ENCODE assay signal across 9 cellular contexts in the genomic region with DNA sequence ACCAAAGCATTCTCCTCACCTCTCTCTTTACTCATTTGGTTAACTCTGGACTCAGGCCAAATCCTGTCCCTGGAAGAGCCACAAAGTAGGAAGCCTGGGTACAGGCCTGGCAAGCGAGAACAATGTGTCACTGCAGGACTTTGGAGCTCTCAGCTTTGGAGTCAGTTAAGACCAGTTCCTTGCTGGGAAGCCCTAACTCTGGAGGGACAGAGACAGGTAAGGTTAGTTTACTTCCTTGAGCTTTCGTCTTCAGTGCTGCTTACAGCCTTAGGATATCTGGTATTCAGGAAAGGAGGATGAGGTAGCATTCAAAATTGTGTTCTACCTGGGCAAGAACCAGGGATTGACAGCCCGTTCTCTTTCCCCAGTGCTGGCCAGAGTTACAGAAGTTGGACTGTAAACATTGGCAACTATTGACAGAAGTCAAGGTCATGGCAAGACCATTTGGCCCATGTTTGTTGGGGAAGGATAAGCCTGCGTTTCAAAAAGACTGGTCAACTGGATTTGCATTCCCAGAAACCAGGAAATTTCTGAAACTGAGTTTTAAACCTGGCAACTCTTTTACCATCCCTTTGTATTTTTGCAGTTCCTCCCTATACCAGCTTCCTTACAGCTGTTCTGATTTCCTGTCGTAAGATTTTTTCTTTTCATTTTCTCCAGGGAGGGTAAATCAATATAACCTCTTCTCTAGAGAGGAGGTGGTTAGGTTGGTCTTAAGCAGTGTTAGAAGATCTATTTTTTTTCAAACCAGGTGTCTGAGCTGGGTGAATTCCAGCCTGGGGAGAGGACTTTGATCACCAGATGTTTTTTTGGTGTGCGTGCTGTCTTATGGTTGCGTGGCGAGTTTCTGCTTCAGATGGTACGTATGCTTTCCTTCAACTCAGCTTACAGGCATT. TPM values are rescaled to one million over a fixed set of nuclear protein-coding genes. Genes with fewer than 3 reads are reported as not detected.
A peak's percentile ranks its signal among the peaks of the same experiment; 100 is the strongest.
DNase-seq lines count a peak whose midpoint lies in the region; ATAC-seq, FAIRE-seq and TF ChIP-seq lines count a peak whose summit lies in the region.
"Had no signal": no experiment of that assay in that cellular context is flagged by ENCODE, and none has a peak within 500 bp of the region (broad histone marks: within the 10 kb centered on the region; RNA-seq: fewer than 3 reads in every experiment).

A gene with protein sequence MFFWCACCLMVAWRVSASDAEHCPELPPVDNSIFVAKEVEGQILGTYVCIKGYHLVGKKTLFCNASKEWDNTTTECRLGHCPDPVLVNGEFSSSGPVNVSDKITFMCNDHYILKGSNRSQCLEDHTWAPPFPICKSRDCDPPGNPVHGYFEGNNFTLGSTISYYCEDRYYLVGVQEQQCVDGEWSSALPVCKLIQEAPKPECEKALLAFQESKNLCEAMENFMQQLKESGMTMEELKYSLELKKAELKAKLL (plus strand): TSS at position 130 of the 896 bp plus-strand sequence. CDS start 672 bp downstream, at position 802.

- CTCF ChIA-PET in K562 (lab: Yijun Ruan, JAX; ENCODE audit: low intra/inter-chr PET ratio) = interaction anchor here (0.6 kb wide), 1 partner anchor 363 kb away, joined by 3 read pairs; no protein-coding TSS in a partner anchor

- peak within 1 kb of the TSS in 1 of 2 donors; percentile 13 for H3K27ac Mint-ChIP-seq in natural killer cell treated with Interleukin-12 subunit alpha and Interleukin-12 subunit beta and Interleukin-15 and Interleukin-18, amount 100 ng/mL, for 72 hours

- H3K9me3 ChIP-seq in KOPT-K1 (ENCODE audit: insufficient read depth, low read length, poor library complexity, severe bottlenecking) = no peaks in the 10 kb centered on the region
- no peaks in the 10 kb centered on the region for H3K9me3 ChIP-seq in K562 (replicated peaks; ENCODE audit: control insufficient read depth, insufficient read depth, low read depth, low read length)

- H3K27ac ChIP-seq in KOPT-K1 (ENCODE audit: low read depth, low read length, poor library complexity, severe bottlenecking) (peak within 1 kb of the TSS; percentile 30), K562 (ENCODE audit: extremely low read depth, low read depth, low read length) (no peak within 1 kb of the TSS)

- no peaks in the 10 kb centered on the region for H3K79me2 ChIP-seq in K562 (ENCODE audit: control insufficient read depth, insufficient read depth, low read length)

- peak within 1 kb of the TSS; percentile 54 for H2AFZ ChIP-seq in K562 (ENCODE audit: low read depth, low read length)

- no TSS peak for BruUV-seq in K562 (replicated peaks; lab: Mats Ljungman, UMichigan)

- no peaks in the 10 kb centered on the region for H3K36me3 ChIP-seq in KOPT-K1 (ENCODE audit: insufficient read depth, low read length)
- no peaks in the 10 kb centered on the region for H3K36me3 ChIP-seq in K562 (ENCODE audit: control insufficient read depth, insufficient read depth, low read length)

- H3K9me1 ChIP-seq in K562 (ENCODE audit: control insufficient read depth, insufficient read depth, low read length) = no peaks in the 10 kb centered on the region

- FAIRE-seq in K562 (lab: Jason Lieb, UNC) = no peak
- FAIRE-seq: endothelial cell of umbilical vein had no signal

- H3K4me3 Mint-ChIP-seq in natural killer cell treated with Interleukin-12 subunit alpha and Interleukin-12 subunit beta and Interleukin-15 and Interleukin-18, amount 100 ng/mL, for 72 hours = peak within 1 kb of the TSS; percentile 28

- TF ChIP-seq POLR2A in K562 (conservative IDR thresholded peaks at IDR 0.05) = no peak

- no peak for TF ChIP-seq EP300 in K562 (IDR thresholded peaks at IDR 0.05; ENCODE audit: low read length)

- peaks cover 0 to 13% of the 10 kb centered on the region in 2 experiments; a peak in 4 of 5 replicates for H3K4me1 ChIP-seq in K562 (replicated peaks in 1 of 2; ENCODE audit: control insufficient read depth in 2 of 2, insufficient read depth in 2 of 2, low read length in 2 of 2)

- TF ChIP-seq CTCF in K562 (IDR thresholded peaks at IDR 0.05 in 2 of 3, conservative IDR thresholded peaks at IDR 0.05 in 1 of 3; ENCODE audit: insufficient read depth in 2 of 3, low read depth in 1 of 3, low read length in 3 of 3) = no peak

- DNase-seq in K562 (ENCODE audit: extremely low read depth in 1 of 4, low spot score in 3 of 4) (no peak), COR-L47 (lab: John Stamatoyannopoulos, UW) (no peak), COLO829 (ENCODE audit: low spot score) (no peak), NCI-H187 (lab: John Stamatoyannopoulos, UW) (no peak)
- DNase-seq in natural killer cell treated with Interleukin-12 subunit alpha and Interleukin-12 subunit beta and Interleukin-15 and Interleukin-18, amount 100 ng/mL, for 72 hours (ENCODE audit: low spot score) = no peak

- H3K27me3 ChIP-seq in K562 (ENCODE audit: control insufficient read depth in 2 of 2, insufficient read depth in 2 of 2, low read length in 2 of 2) = no peaks in the 10 kb centered on the region

- intact Hi-C loops in K562 (cut with micrococcal nuclease) = no loop called here

- peak within 1 kb of the TSS; percentile 77; the same call in 1 of the 2 replicates for H3K4me3 ChIP-seq in GM08714 (ENCODE audit: low read length)
- no peak within 1 kb of the TSS for H3K4me3 ChIP-seq in K562

- no peaks in the 10 kb centered on the region for H3K36me3 Mint-ChIP-seq in natural killer cell treated with Interleukin-12 subunit alpha and Interleukin-12 subunit beta and Interleukin-15 and Interleukin-18, amount 100 ng/mL, for 72 hours

- H4K20me1 ChIP-seq in K562 (replicated peaks; ENCODE audit: control insufficient read depth, insufficient read depth, low read length) = no peaks in the 10 kb centered on the region

- POLR2A ChIA-PET in K562 (lab: Yijun Ruan, JAX) = no interaction called here

- H3K27me3 Mint-ChIP-seq in natural killer cell treated with Interleukin-12 subunit alpha and Interleukin-12 subunit beta and Interleukin-15 and Interleukin-18, amount 100 ng/mL, for 72 hours = peaks cover 12 to 23% of the 10 kb centered on the region in 2 donors

- no peak for TF ChIP-seq RAD21 in K562 (CRISPR knock-in tag; conservative IDR thresholded peaks at IDR 0.05 in 1 of 2, IDR thresholded peaks at IDR 0.05 in 1 of 2)

- peaks cover 3 to 10% of the 10 kb centered on the region in 2 donors for H3K4me1 Mint-ChIP-seq in natural killer cell treated with Interleukin-12 subunit alpha and Interleukin-12 subunit beta and Interleukin-15 and Interleukin-18, amount 100 ng/mL, for 72 hours (ENCODE audit: low read depth in 2 of 2)

- H3K9me3 Mint-ChIP-seq in natural killer cell treated with Interleukin-12 subunit alpha and Interleukin-12 subunit beta and Interleukin-15 and Interleukin-18, amount 100 ng/mL, for 72 hours = no peaks in the 10 kb centered on the region

- 70% methylated on average over 9 of the region's 9 CpGs for WGBS in K562 (ENCODE audit: insufficient coverage, low coverage, missing lambda C conversion rate)

- no peak for ATAC-seq in K562
- ATAC-seq in natural killer cell treated with Interleukin-12 subunit alpha and Interleukin-12 subunit beta and Interleukin-15 and Interleukin-18, amount 100 ng/mL, for 72 hours = no peak
- ATAC-seq in HG03432 (IDR thresholded peaks at IDR 0.05; ENCODE audit: unreplicated experiment) = no peak

- in situ Hi-C loops in K562 (cut with MboI) = loop anchor here (5.0 kb wide), 1 partner anchor 318 kb away; no protein-coding TSS in a partner anchor

- no peak within 1 kb of the TSS for H3K4me2 ChIP-seq in K562 (ENCODE audit: insufficient read depth, low read length)

- no peak within 1 kb of the TSS for H3K9ac ChIP-seq in K562 (ENCODE audit: insufficient read depth in 1 of 2, low read depth in 2 of 2, low read length in 2 of 2)

TF ChIP-seq in K562, 482 proteins besides CTCF, POLR2A, EP300 and RAD21:
- TF ChIP-seq NFIC (IDR thresholded peaks at IDR 0.05) (peak; percentile 54), TEAD4 (IDR thresholded peaks at IDR 0.05; ENCODE audit: low read length) (no peak), TEAD4 (CRISPR knock-in tag; IDR thresholded peaks at IDR 0.05; ENCODE audit: borderline replicate concordance) (no peak)

RNA-seq across cellular contexts. Expression of the gene that starts here (rescaled TPM):
- not detected in 2 replicates for total RNA-seq in K562 (2011; cell fraction: chromatin; rRNA removed; ENCODE audit: low replicate concordance)
- total RNA-seq in K562 (2011; cell fraction: nucleolus; rRNA removed) = not detected in 2 replicates
- not detected in 2 replicates for total RNA-seq in K562 (2011; cell fraction: nucleoplasm; rRNA removed)
- total RNA-seq in K562 (2014; rRNA removed) (not detected in 2 replicates), K562 (2014; rRNA removed; fragmentation: Illumina TruSeq; extraction: Trizol) (not detected in 2 replicates), K562 (2015; rRNA removed; fragmentation: Illumina TruSeq; extraction: Trizol) (not detected in 2 replicates), K562 (2021) (not detected in 2 replicates)
- polyA plus RNA-seq in K562 (2011; rRNA removed) (not detected in 2 replicates), K562 (2014; fragmentation: Illumina TruSeq; extraction: Trizol) (not detected in 2 replicates), K562 (2014; fragmentation: Nextera tagmentation; extraction: Ambion mirVana) (not detected), K562 (2014; rRNA removed) (not detected in 2 replicates)
- 0.03 TPM in 1 of 2 replicates, not detected in the other for polyA plus RNA-seq in K562 (2011; cell fraction: cytosol; rRNA removed)
- polyA plus RNA-seq in K562 (2011; cell fraction: nucleus; rRNA removed) = not detected in 2 replicates
- polyA plus RNA-seq in K562 (2012) = not detected in 2 replicates
- 0.12 TPM in 1 of 2 replicates, not detected in the other for polyA minus RNA-seq in K562 (2011; rRNA and poly(A)+ RNA removed)
- polyA minus RNA-seq in K562 (2011; cell fraction: cytosol; rRNA and poly(A)+ RNA removed) = 2.3 and 3.0 TPM in 2 replicates
- polyA minus RNA-seq in K562 (2011; cell fraction: nucleus; rRNA and poly(A)+ RNA removed) = 0.22 and 0.54 TPM in 2 replicates
- under 1 TPM in 1 of 2 donors, not detected in 1; 0.38 TPM for total RNA-seq in natural killer cell treated with Interleukin-12 subunit alpha and Interleukin-12 subunit beta and Interleukin-15 and Interleukin-18, amount 100 ng/mL, for 72 hours
- total RNA-seq: endothelial cell of umbilical vein had no signal
- polyA plus RNA-seq: endothelial cell of umbilical vein had no signal
